In genomic region chr3:68858549-68858948, GRCh38 we compare ENCODE assay signal across 10 cellular contexts.
"Had no signal": no experiment of that assay in that cellular context is flagged by ENCODE, and none has a peak within 500 bp of the region (broad histone marks: within the 10 kb centered on the region; RNA-seq: fewer than 3 reads in every experiment).

No MANE protein-coding gene starts in this region.

- H3K4me3 ChIP-seq: GM23248, GM23338, HAP-1 had no signal

- FAIRE-seq: H54 had no signal

- H3K27ac ChIP-seq: GM23248 had no signal

- H3K9ac ChIP-seq: GM23248 had no signal

- ATAC-seq: GM23338, HCT116 had no signal

- H3K4me2 ChIP-seq: GM23338 had no signal

- H3K36me3 ChIP-seq: HAP-1 had no signal

- H3K9me3 ChIP-seq: HAP-1 had no signal

- DNase-seq: GM23248, GOT3, H7, H9, HCEC 1CT, HFFc6 had no signal

- H3K4me1 ChIP-seq: HAP-1 had no signal

- H2AFZ ChIP-seq: GM23248, GM23338 had no signal
